In the genomic region with DNA sequence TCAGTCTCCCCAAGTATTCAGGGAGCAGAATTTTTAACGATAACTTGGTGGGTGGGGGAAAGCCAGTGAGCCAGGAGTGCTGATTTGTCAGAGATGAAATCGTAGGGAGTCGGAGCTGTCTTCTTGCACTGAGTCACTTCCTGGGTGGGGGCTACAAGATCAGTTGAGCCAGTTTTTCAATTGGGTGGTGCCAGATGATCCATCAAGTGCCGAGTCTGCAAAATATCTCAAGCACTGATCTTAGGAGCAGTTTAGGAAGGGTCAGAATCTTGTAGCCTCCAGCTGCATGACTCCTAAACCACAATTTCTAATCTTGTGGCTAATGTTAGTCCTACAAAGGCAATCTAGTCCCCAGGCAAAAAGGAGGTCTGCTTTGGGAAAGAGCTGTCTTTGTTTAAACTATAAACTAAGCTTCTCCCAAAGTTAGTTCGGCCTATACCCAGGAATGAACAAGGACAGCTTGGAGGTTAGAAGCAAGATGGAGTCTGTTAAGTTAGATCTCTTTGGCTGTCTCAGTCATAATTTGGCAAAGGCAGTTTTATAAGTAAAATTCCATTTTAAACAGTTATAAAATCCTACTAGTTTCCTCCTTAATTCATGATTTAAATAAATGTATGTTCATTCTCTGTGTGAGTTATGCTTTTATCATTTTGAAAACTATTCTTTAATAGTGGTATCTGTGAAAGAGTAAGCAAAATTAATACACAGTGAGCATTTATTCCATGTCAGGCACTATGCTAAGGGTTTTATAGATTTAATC, we compare ENCODE assay signal across 8 cellular contexts. TPM values are rescaled to one million over a fixed set of nuclear protein-coding genes. Genes with fewer than 3 reads are reported as not detected.
DNase-seq lines count a peak whose midpoint lies in the region; ATAC-seq, FAIRE-seq and TF ChIP-seq lines count a peak whose summit lies in the region.

No MANE protein-coding gene starts in this region.

- POLR2A ChIA-PET in naive thymus-derived CD8-positive, alpha-beta T cell (lab: Charles Lee): no interaction called here

- H3K27me3 Mint-ChIP-seq in naive thymus-derived CD8-positive, alpha-beta T cell: no peaks in the 10 kb centered on the region

- in situ Hi-C loops in astrocyte of the cerebellum (cut with HindIII; ENCODE audit: low sequenced_read_pairs): no loop called here

- peaks cover 3 to 7% (median 4%) of the 10 kb centered on the region in 4 donors for H3K4me1 Mint-ChIP-seq in naive thymus-derived CD8-positive, alpha-beta T cell

- peak overlapping the region in 12 of 21 experiments; percentile 3 to 63 (median 30) for H3K27ac ChIP-seq in skin epidermis

- no peak for TF ChIP-seq CTCF in astrocyte of the cerebellum (IDR thresholded peaks at IDR 0.05; ENCODE audit: low read depth, low read length, missing control alignments)

- H3K4me3 ChIP-seq in astrocyte of the cerebellum (ENCODE audit: low read depth, low read length) (no peak overlapping the region), skin epidermis (no peak overlapping the region)

- no peaks in the 10 kb centered on the region for H3K9me3 Mint-ChIP-seq in naive thymus-derived CD8-positive, alpha-beta T cell

- peak overlapping the region in 1 of 10 donors; percentile 49 for H3K27ac Mint-ChIP-seq in naive thymus-derived CD8-positive, alpha-beta T cell

- H3K36me3 Mint-ChIP-seq in naive thymus-derived CD8-positive, alpha-beta T cell: no peaks in the 10 kb centered on the region

- no peak for ATAC-seq in naive thymus-derived CD8-positive, alpha-beta T cell

- peak; percentile 97 for DNase-seq in EL
- peak; percentile 68 for DNase-seq in RCC 7860 (ENCODE audit: low spot score)
- peak; percentile 12 for DNase-seq in astrocyte of the cerebellum (ENCODE audit: low read depth)
- no peak for DNase-seq in naive thymus-derived CD8-positive, alpha-beta T cell
- DNase-seq in NCI-H510A (lab: John Stamatoyannopoulos, UW): no peak
- no peak for DNase-seq in DMS114 treated with DMSO at 0.1 percent for 48 hours (lab: John Stamatoyannopoulos, UW; ENCODE audit: unreplicated experiment)
- no peak for DNase-seq in HPDE6-E6E7 (ENCODE audit: extremely low spot score)

- H3K4me3 Mint-ChIP-seq in naive thymus-derived CD8-positive, alpha-beta T cell: no peak overlapping the region

- FAIRE-seq in RCC 7860 (lab: Jason Lieb, UNC): no peak

RNA-seq across cellular contexts. Expression of a gene that starts 51.7 kb away (rescaled TPM):
- 10 to 100 TPM; 11.8 to 12.5 TPM for total RNA-seq in naive thymus-derived CD8-positive, alpha-beta T cell
- polyA plus RNA-seq in naive thymus-derived CD8-positive, alpha-beta T cell: 10 to 100 TPM in 2 of 3 donors, 1 to 10 TPM in 1; 8.2 to 16.0 (median 10.7) TPM

Comparison
In these comparisons a context has a peak if more than half of its experiments do, and no peak if none do; other contexts are left out.
1. DNase-seq: peak in EL (single experiment), RCC 7860 (single experiment) and astrocyte of the cerebellum (single experiment); none in naive thymus-derived CD8-positive, alpha-beta T cell (0 of 10), NCI-H510A (single experiment), DMS114 treated with DMSO at 0.1 percent for 48 hours (single experiment) and HPDE6-E6E7 (single experiment).